ENCODE assay signal across 1 cellular context in the genomic region with DNA sequence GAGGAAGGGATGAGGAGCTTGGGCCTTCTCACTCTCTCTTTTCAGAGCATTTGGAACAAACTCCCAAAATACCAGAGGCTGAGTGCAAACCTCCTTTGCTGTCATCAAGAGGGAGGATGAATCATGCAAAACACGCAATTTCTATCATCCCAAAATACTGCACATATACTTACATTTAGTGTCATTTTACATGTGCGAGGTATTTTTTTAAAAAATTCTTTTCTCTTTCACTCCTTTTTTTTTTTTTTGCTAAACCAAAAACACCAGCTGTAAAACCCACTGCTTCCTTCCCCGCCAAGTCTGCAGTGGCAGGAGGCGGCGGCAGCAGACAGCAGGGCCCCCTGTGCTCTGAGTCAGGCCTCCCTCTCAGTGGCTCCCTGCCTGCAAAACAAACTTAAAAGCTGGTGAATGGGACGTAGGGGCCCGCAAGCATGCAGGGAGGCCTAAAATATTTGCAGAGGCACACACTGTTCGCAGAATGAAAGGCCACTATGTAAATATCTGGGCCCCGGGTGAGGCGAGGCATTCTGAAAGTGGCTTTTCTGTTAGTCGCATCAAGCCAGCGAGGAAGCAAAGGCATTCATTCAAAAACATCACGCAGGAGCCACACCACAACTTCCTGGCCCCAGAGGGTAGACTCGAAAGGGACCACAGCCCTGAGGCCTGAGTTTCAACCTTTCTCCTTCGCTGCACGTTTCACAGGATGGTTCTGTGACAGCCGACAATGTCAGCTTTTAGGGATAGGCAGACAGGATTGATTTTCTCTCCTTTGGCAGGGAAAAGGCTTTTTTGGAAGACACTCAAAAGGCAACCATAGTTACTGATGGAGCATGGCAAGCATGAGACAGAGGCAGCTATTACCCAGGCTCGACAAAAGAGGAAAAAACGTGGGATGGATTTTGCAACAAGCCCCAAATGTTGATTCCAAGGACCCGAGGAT.
TF ChIP-seq lines count a peak whose summit lies in the region.

No MANE protein-coding gene starts in this region.

TF ChIP-seq in HepG2, 621 proteins besides CTCF, POLR2A, EP300 and RAD21 (continued from another document and continues in another):
- no peak for TF ChIP-seq ZBTB40 (IDR thresholded peaks at IDR 0.05)
- TF ChIP-seq ZBTB40 (CRISPR knock-in tag; IDR thresholded peaks at IDR 0.05) = peak; percentile 51; the same call in 1 of the 2 replicates
- TF ChIP-seq, protein P1, sequence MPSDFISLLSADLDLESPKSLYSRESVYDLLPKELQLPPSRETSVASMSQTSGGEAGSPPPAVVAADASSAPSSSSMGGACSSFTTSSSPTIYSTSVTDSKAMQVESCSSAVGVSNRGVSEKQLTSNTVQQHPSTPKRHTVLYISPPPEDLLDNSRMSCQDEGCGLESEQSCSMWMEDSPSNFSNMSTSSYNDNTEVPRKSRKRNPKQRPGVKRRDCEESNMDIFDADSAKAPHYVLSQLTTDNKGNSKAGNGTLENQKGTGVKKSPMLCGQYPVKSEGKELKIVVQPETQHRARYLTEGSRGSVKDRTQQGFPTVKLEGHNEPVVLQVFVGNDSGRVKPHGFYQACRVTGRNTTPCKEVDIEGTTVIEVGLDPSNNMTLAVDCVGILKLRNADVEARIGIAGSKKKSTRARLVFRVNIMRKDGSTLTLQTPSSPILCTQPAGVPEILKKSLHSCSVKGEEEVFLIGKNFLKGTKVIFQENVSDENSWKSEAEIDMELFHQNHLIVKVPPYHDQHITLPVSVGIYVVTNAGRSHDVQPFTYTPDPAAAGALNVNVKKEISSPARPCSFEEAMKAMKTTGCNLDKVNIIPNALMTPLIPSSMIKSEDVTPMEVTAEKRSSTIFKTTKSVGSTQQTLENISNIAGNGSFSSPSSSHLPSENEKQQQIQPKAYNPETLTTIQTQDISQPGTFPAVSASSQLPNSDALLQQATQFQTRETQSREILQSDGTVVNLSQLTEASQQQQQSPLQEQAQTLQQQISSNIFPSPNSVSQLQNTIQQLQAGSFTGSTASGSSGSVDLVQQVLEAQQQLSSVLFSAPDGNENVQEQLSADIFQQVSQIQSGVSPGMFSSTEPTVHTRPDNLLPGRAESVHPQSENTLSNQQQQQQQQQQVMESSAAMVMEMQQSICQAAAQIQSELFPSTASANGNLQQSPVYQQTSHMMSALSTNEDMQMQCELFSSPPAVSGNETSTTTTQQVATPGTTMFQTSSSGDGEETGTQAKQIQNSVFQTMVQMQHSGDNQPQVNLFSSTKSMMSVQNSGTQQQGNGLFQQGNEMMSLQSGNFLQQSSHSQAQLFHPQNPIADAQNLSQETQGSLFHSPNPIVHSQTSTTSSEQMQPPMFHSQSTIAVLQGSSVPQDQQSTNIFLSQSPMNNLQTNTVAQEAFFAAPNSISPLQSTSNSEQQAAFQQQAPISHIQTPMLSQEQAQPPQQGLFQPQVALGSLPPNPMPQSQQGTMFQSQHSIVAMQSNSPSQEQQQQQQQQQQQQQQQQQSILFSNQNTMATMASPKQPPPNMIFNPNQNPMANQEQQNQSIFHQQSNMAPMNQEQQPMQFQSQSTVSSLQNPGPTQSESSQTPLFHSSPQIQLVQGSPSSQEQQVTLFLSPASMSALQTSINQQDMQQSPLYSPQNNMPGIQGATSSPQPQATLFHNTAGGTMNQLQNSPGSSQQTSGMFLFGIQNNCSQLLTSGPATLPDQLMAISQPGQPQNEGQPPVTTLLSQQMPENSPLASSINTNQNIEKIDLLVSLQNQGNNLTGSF (CRISPR knock-in tag; IDR thresholded peaks at IDR 0.05) = peak; percentile 50; the same call in 1 of the 2 replicates
- TF ChIP-seq ZNF749 (CRISPR knock-in tag; IDR thresholded peaks at IDR 0.05; ENCODE audit: borderline replicate concordance) = peak; percentile 63; the same call in 1 of the 2 replicates
- TF ChIP-seq NR2C2 (CRISPR knock-in tag; IDR thresholded peaks at IDR 0.05; ENCODE audit: borderline replicate concordance) = no peak; the same call in 1 of the 2 replicates
- peak; percentile 69 for TF ChIP-seq TFE3 (CRISPR knock-in tag; IDR thresholded peaks at IDR 0.05)
- TF ChIP-seq, protein P2, sequence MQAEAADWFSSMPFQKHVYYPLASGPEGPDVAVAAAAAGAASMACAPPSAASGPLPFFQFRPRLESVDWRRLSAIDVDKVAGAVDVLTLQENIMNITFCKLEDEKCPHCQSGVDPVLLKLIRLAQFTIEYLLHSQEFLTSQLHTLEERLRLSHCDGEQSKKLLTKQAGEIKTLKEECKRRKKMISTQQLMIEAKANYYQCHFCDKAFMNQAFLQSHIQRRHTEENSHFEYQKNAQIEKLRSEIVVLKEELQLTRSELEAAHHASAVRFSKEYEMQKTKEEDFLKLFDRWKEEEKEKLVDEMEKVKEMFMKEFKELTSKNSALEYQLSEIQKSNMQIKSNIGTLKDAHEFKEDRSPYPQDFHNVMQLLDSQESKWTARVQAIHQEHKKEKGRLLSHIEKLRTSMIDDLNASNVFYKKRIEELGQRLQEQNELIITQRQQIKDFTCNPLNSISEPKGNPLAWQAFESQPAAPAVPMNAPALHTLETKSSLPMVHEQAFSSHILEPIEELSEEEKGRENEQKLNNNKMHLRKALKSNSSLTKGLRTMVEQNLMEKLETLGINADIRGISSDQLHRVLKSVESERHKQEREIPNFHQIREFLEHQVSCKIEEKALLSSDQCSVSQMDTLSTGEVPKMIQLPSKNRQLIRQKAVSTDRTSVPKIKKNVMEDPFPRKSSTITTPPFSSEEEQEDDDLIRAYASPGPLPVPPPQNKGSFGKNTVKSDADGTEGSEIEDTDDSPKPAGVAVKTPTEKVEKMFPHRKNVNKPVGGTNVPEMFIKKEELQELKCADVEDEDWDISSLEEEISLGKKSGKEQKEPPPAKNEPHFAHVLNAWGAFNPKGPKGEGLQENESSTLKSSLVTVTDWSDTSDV (CRISPR knock-in tag; IDR thresholded peaks at IDR 0.05) = no peak
- TF ChIP-seq, protein P3, sequence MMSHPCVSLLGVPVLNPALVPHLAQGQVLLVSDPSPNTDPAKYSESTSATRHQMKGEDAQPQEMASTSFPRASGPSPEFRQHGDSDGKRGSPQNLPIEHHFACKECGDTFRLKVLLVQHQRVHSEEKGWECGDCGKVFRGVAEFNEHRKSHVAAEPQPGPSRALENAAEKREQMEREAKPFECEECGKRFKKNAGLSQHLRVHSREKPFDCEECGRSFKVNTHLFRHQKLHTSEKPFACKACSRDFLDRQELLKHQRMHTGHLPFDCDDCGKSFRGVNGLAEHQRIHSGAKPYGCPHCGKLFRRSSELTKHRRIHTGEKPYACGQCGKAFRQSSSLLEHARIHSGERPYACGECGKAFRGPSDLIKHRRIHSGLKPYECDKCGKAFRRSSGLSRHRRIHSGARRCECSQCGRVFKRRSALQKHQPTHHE (CRISPR knock-in tag; IDR thresholded peaks at IDR 0.05; ENCODE audit: borderline replicate concordance) = peak; percentile 85; the same call in 1 of the 2 replicates
- TF ChIP-seq, protein P4, sequence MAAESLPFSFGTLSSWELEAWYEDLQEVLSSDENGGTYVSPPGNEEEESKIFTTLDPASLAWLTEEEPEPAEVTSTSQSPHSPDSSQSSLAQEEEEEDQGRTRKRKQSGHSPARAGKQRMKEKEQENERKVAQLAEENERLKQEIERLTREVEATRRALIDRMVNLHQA (CRISPR knock-in tag; IDR thresholded peaks at IDR 0.05) = no peak
- 0 out of 2 replicates have a peak, but pooled peaks have one; percentile 59 for TF ChIP-seq KLF11 (CRISPR knock-in tag; IDR thresholded peaks at IDR 0.05)
- TF ChIP-seq SMYD3 (CRISPR knock-in tag; IDR thresholded peaks at IDR 0.05) = no peak
- TF ChIP-seq ZKSCAN1 (IDR thresholded peaks at IDR 0.05; ENCODE audit: low read length) = 0 out of 2 replicates have a peak, but pooled peaks have one; percentile 13
- TF ChIP-seq ZNF776 (CRISPR knock-in tag; IDR thresholded peaks at IDR 0.05) = no peak
- TF ChIP-seq ZNF768 (CRISPR knock-in tag; IDR thresholded peaks at IDR 0.05) = no peak
- TF ChIP-seq RNF2 (conservative IDR thresholded peaks at IDR 0.05; ENCODE audit: low read depth) = 0 out of 2 replicates have a peak, but pooled peaks have one; percentile 34
- no peak for TF ChIP-seq MTF1 (CRISPR knock-in tag; IDR thresholded peaks at IDR 0.05)
- peak; percentile 86 for TF ChIP-seq MYC (CRISPR knock-in tag; IDR thresholded peaks at IDR 0.05; ENCODE audit: borderline replicate concordance)
- TF ChIP-seq FOXJ3 (CRISPR knock-in tag; IDR thresholded peaks at IDR 0.05; ENCODE audit: borderline replicate concordance) = peak; percentile 80; the same call in 1 of the 2 replicates
- peak; percentile 64; the same call in 1 of the 2 replicates for TF ChIP-seq ZBTB38 (CRISPR knock-in tag; IDR thresholded peaks at IDR 0.05)
- TF ChIP-seq ARID4A (CRISPR knock-in tag; IDR thresholded peaks at IDR 0.05; ENCODE audit: borderline replicate concordance) = peak; percentile 75; the same call in 1 of the 2 replicates
